Comparison of ENCODE assay signal across 8 cellular contexts in genomic region chr12:55707841-55708694, GRCh38. TPM values are rescaled to one million over a fixed set of nuclear protein-coding genes. Genes with fewer than 3 reads are reported as not detected.
A peak's percentile ranks its signal among the peaks of the same experiment; 100 is the strongest.
DNase-seq lines count a peak whose midpoint lies in the region; ATAC-seq and TF ChIP-seq lines count a peak whose summit lies in the region.

ITGA7 (minus strand) TSS chr12:55707904; CDS start chr12:55707682, 222 bp downstream.

- H3K4me2 ChIP-seq in DND-41 (ENCODE audit: insufficient read depth, low read length) (peak within 1 kb of the TSS; percentile 43), osteoblast (ENCODE audit: insufficient read depth, low read length) (peak within 1 kb of the TSS; percentile 81)

- H3K9ac ChIP-seq in DND-41 (ENCODE audit: low read depth, low read length), result no peak within 1 kb of the TSS

- peak; percentile 66 for ATAC-seq in DND-41 (ENCODE audit: insufficient read depth, low read depth)
- ATAC-seq in HG02885 (IDR thresholded peaks at IDR 0.05; ENCODE audit: poor library complexity, unreplicated experiment), result peak; percentile 76
- ATAC-seq in upper lobe of right lung, result peak; percentile 76

- peaks cover 79% of the 10 kb centered on the region for H3K27me3 Mint-ChIP-seq in activated naive CD4-positive, alpha-beta T cell treated with anti-CD3 and anti-CD28 coated beads, Interleukin-2, amount 10 ng/mL, durations not matched to agents 7 days and 5 days

- H3K27ac ChIP-seq in DND-41 (ENCODE audit: low read length) (no peak within 1 kb of the TSS), osteoblast (ENCODE audit: low read depth, low read length) (peak within 1 kb of the TSS; percentile 66), upper lobe of right lung (no peak within 1 kb of the TSS)

- peak; percentile 32 for DNase-seq in DND-41
- peak; percentile 46 for DNase-seq in RPMI7951 (ENCODE audit: low read depth)
- peak; percentile 77 for DNase-seq in activated naive CD4-positive, alpha-beta T cell treated with anti-CD3 and anti-CD28 coated beads, Interleukin-2, amount 10 ng/mL, durations not matched to agents 7 days and 5 days
- peak; percentile 53 to 92 (median 80) for DNase-seq in head of caudate nucleus
- peak; percentile 94 for DNase-seq in osteoblast (ENCODE audit: insufficient read length, low spot score, missing footprints)
- peak; percentile 84 for DNase-seq in upper lobe of right lung
- no peak for DNase-seq in putamen (ENCODE audit: low spot score)

- H3K9me3 ChIP-seq in DND-41 (ENCODE audit: insufficient read depth, low read length, severe bottlenecking) (no peaks in the 10 kb centered on the region), osteoblast (ENCODE audit: low read depth, low read length) (no peaks in the 10 kb centered on the region), upper lobe of right lung (no peaks in the 10 kb centered on the region)

- H3K4me1 Mint-ChIP-seq in activated naive CD4-positive, alpha-beta T cell treated with anti-CD3 and anti-CD28 coated beads, Interleukin-2, amount 10 ng/mL, durations not matched to agents 7 days and 5 days, result peaks cover 20% of the 10 kb centered on the region

- H3K36me3 ChIP-seq in DND-41 (ENCODE audit: insufficient read depth, low read length), result no peaks in the 10 kb centered on the region
- peaks cover 3% of the 10 kb centered on the region for H3K36me3 ChIP-seq in osteoblast (ENCODE audit: insufficient read depth, low read length)
- no peaks in the 10 kb centered on the region for H3K36me3 ChIP-seq in upper lobe of right lung

- peaks cover 40% of the 10 kb centered on the region for H3K27me3 ChIP-seq in DND-41 (ENCODE audit: insufficient read depth, low read length, poor library complexity)
- H3K27me3 ChIP-seq in osteoblast (ENCODE audit: insufficient read depth, low read length), result no peaks in the 10 kb centered on the region
- H3K27me3 ChIP-seq in upper lobe of right lung, result peaks cover 11% of the 10 kb centered on the region

- peak within 1 kb of the TSS; percentile 76 for H3K4me3 Mint-ChIP-seq in activated naive CD4-positive, alpha-beta T cell treated with anti-CD3 and anti-CD28 coated beads, Interleukin-2, amount 10 ng/mL, durations not matched to agents 7 days and 5 days

- no peaks in the 10 kb centered on the region for H3K9me3 Mint-ChIP-seq in activated naive CD4-positive, alpha-beta T cell treated with anti-CD3 and anti-CD28 coated beads, Interleukin-2, amount 10 ng/mL, durations not matched to agents 7 days and 5 days

- H3K27ac Mint-ChIP-seq in activated naive CD4-positive, alpha-beta T cell treated with anti-CD3 and anti-CD28 coated beads, Interleukin-2, amount 10 ng/mL, durations not matched to agents 7 days and 5 days, result no peak within 1 kb of the TSS

- H3K36me3 Mint-ChIP-seq in activated naive CD4-positive, alpha-beta T cell treated with anti-CD3 and anti-CD28 coated beads, Interleukin-2, amount 10 ng/mL, durations not matched to agents 7 days and 5 days, result no peaks in the 10 kb centered on the region

- intact Hi-C loops in head of caudate nucleus (cut with DNase I) (no loop called here), upper lobe of right lung (cut with DNase I) (no loop called here)

- H2AFZ ChIP-seq in DND-41 (ENCODE audit: low read depth, low read length) (no peak within 1 kb of the TSS), osteoblast (ENCODE audit: low read length) (peak within 1 kb of the TSS; percentile 55)

- CTCF ChIA-PET in activated naive CD4-positive, alpha-beta T cell treated with anti-CD3 and anti-CD28 coated beads, Interleukin-2, amount 10 ng/mL, durations not matched to agents 7 days and 5 days (lab: Charles Lee), result interaction anchor here (0.6 kb wide), 1 partner anchor 51 kb away, joined by 3 read pairs; no protein-coding TSS in a partner anchor

- TF ChIP-seq CTCF in DND-41 (IDR thresholded peaks at IDR 0.05; ENCODE audit: borderline replicate concordance, extremely low read depth, low read length, poor library complexity, severe bottlenecking) (no peak), osteoblast (IDR thresholded peaks at IDR 0.05; ENCODE audit: extremely low read depth, low read depth, low read length) (no peak), upper lobe of right lung (IDR thresholded peaks at IDR 0.05) (no peak)

- H3K4me3 ChIP-seq in DND-41 (ENCODE audit: low read depth in 1 of 2, low read length in 2 of 2), result no peak within 1 kb of the TSS; a peak in 1 of 4 replicates
- peak within 1 kb of the TSS; percentile 73 for H3K4me3 ChIP-seq in osteoblast (ENCODE audit: insufficient read depth, low read length)
- H3K4me3 ChIP-seq in upper lobe of right lung, result peak within 1 kb of the TSS; percentile 64

- H4K20me1 ChIP-seq in DND-41 (ENCODE audit: insufficient read depth, low read length) (no peaks in the 10 kb centered on the region), osteoblast (ENCODE audit: insufficient read depth, low read length) (peaks cover 30% of the 10 kb centered on the region)

- H3K4me1 ChIP-seq in DND-41 (ENCODE audit: insufficient read depth, low read length), result peaks cover 9% of the 10 kb centered on the region
- H3K4me1 ChIP-seq in osteoblast (ENCODE audit: insufficient read depth, low read length), result peaks cover 67% of the 10 kb centered on the region
- H3K4me1 ChIP-seq in upper lobe of right lung, result peaks cover 17% of the 10 kb centered on the region

- H3K79me2 ChIP-seq in DND-41 (ENCODE audit: insufficient read depth, low read length), result no peaks in the 10 kb centered on the region
- H3K79me2 ChIP-seq in osteoblast (ENCODE audit: insufficient read depth, low read length), result peaks cover 44% of the 10 kb centered on the region

RNA-seq across cellular contexts. Expression of gene ITGA7, which starts in this region (rescaled TPM):
- total RNA-seq in RPMI7951 (2014; rRNA removed; shearing (Covaris generic)), result 11.4 and 15.1 TPM in 2 replicates
- total RNA-seq in osteoblast (22.4 and 24.8 TPM in 2 replicates), upper lobe of right lung (14.7 TPM)

Comparison
In these comparisons a context has a peak if more than half of its experiments do, and no peak if none do; other contexts are left out.
1. H3K4me3 ChIP-seq: peak in osteoblast (single experiment) and upper lobe of right lung (single experiment); none in DND-41 (0 of 2).
2. Peak in every context shown above with its lines, with median percentiles within 50 percentile points of each other: ATAC-seq.